Comparison of ENCODE assay signal across 8 cellular contexts in the genomic region with DNA sequence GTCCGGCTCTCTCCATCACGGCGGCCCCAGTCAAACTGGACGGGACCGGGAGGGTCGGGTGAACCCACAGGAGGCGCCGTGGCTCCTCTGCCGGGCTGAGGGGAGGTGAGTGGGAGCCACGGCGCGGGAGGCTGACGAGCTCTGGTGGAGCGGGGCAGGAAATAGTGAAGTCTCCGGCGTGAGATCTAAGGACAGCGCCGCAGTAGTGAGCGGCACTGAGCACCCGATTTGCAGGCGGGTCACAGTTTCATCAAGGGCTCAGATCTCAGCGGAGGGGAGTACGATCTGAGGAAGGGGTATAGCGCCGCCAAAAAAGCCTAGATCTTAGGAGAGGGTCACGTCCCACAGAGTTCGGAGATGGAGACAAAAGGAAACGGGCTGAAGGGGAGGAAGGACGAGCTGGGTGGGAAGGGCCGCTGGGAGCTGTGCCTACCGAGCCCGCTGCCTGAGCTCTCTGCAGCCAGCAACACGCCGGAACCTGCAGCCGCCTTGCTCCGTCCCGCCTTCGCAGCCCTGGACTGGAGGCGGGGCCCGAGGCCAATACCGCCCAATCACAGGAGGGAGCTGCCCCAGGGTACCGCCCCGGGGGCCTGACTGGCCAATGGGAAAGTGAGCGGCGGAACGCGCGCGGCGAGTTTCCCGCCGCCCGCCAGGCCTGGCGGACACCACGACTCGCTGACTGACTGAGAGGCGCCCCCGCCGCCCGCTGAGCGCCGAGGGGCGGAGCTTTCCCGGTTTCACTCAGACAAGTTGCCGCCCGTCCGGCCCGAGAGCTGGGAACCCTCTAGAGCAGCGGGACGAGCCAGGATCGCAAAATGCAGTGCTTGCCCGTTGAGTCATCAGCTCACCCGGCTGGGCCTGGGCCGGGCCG. TPM values are rescaled to one million over a fixed set of nuclear protein-coding genes. Genes with fewer than 3 reads are reported as not detected.
A peak's percentile ranks its signal among the peaks of the same experiment; 100 is the strongest.
DNase-seq lines count a peak whose midpoint lies in the region; ATAC-seq and TF ChIP-seq lines count a peak whose summit lies in the region.

No MANE protein-coding gene starts in this region.

- peaks cover 40% of the 10 kb centered on the region for H3K4me1 ChIP-seq in OCI-LY7 (ENCODE audit: insufficient read depth, low read length, poor library complexity, severe bottlenecking)
- peaks cover 15% of the 10 kb centered on the region for H3K4me1 ChIP-seq in mononuclear cell (ENCODE audit: insufficient read depth, low read length)

- H2AFZ ChIP-seq in OCI-LY7 (ENCODE audit: low read length) = peak overlapping the region; percentile 27; the same call in 1 of the 2 replicates

- H3K4me3 ChIP-seq in OCI-LY7 (ENCODE audit: low read depth, low read length, poor library complexity, severe bottlenecking) = peak overlapping the region; percentile 82
- H3K4me3 ChIP-seq in epithelial cell of esophagus (ENCODE audit: low read length) = peak overlapping the region; percentile 99
- H3K4me3 ChIP-seq in mononuclear cell (ENCODE audit: low read length) = peak overlapping the region; percentile 74

- POLR2A ChIA-PET in OCI-LY7 (lab: Charles Lee) = interaction anchor here (0.7 to 2.7 kb wide), 19 partner anchors 10 to 1396 kb away, joined by 3 to 19 read pairs (median 5); partner anchors contain the start of genes GPN2 and PIGV

- peak; percentile 88 for ATAC-seq in GM21529 (IDR thresholded peaks at IDR 0.05; ENCODE audit: unreplicated experiment)

- H3K79me2 ChIP-seq in OCI-LY7 (ENCODE audit: insufficient read depth, low read depth, low read length) = no peaks in the 10 kb centered on the region

- peaks cover 10 to 13% (median 11%) of the 10 kb centered on the region in 3 donors for H3K4me1 Mint-ChIP-seq in IgD-negative memory B cell

- no peaks in the 10 kb centered on the region for H4K20me1 ChIP-seq in OCI-LY7 (ENCODE audit: insufficient read depth, low read length)

- peak overlapping the region; percentile 99 for H3K4me2 ChIP-seq in OCI-LY7 (ENCODE audit: low read length)

- CTCF ChIA-PET in OCI-LY7 (lab: Charles Lee; ENCODE audit: unreplicated experiment) = interaction anchor here (1.3 kb wide), 1 partner anchor 65 kb away, joined by 3 read pairs; no protein-coding TSS in a partner anchor

- H3K27me3 ChIP-seq in mononuclear cell (ENCODE audit: insufficient read depth, low read length) = no peaks in the 10 kb centered on the region

- no TSS peak for BruUV-seq in OCI-LY7 (replicated peaks; lab: Mats Ljungman, UMichigan)

- H3K36me3 ChIP-seq in OCI-LY7 (ENCODE audit: insufficient read depth, low read length) = no peaks in the 10 kb centered on the region

- no peaks in the 10 kb centered on the region for H3K9me3 ChIP-seq in OCI-LY7 (ENCODE audit: low read length)
- no peaks in the 10 kb centered on the region for H3K9me3 ChIP-seq in mononuclear cell (ENCODE audit: low read depth, low read length)

- no peaks in the 10 kb centered on the region for H3K9me2 ChIP-seq in OCI-LY7 (ENCODE audit: insufficient read depth, low read length)

- TF ChIP-seq CTCF in OCI-LY7 (conservative IDR thresholded peaks at IDR 0.05; ENCODE audit: low read length) (no peak), epithelial cell of esophagus (IDR thresholded peaks at IDR 0.05; ENCODE audit: insufficient read depth, low read depth, low read length, missing control alignments) (no peak)

- H3K9me3 Mint-ChIP-seq in IgD-negative memory B cell = no peaks in the 10 kb centered on the region

- peak overlapping the region; percentile 79 to 97 (median 93) for H3K27ac Mint-ChIP-seq in IgD-negative memory B cell

- peaks cover 1% of the 10 kb centered on the region for H3K27me3 Mint-ChIP-seq in IgD-negative memory B cell

- peak overlapping the region; percentile 97 for H3K27ac ChIP-seq in OCI-LY7 (ENCODE audit: low read depth, low read length, poor library complexity, severe bottlenecking)

- H3K36me3 Mint-ChIP-seq in IgD-negative memory B cell = peaks cover 1% of the 10 kb centered on the region

- intact Hi-C loops in OCI-LY7 (cut with micrococcal nuclease; ENCODE audit: unreplicated experiment) = loop anchor here (2.0 kb wide), 1 partner anchor 172 kb away; no protein-coding TSS in a partner anchor

- H3K4me3 Mint-ChIP-seq in IgD-negative memory B cell = peak overlapping the region; percentile 86 to 97 (median 96)

- DNase-seq in DMS153 (lab: John Stamatoyannopoulos, UW) (peak; percentile 99), OCI-LY7 (ENCODE audit: low spot score) (peak; percentile 98), activated T-cell treated with anti-CD3 and anti-CD28 coated beads for 4 hours (peak; percentile 90), epithelial cell of esophagus (ENCODE audit: low read depth) (peak; percentile 96)
- DNase-seq in stimulated activated CD8-positive, alpha-beta memory T cell treated with anti-CD3 and anti-CD28 coated beads, Interleukin-2, amount 100 ng/mL, for 48 hours (ENCODE audit: low read depth in 2 of 2) = peak; percentile 92 to 94

RNA-seq across cellular contexts. Expression of gene SFN, which starts 1.9 kb away (rescaled TPM):
- not detected for polyA plus RNA-seq in IgD-negative memory B cell
- total RNA-seq in OCI-LY7 (2014; rRNA removed; shearing (Covaris generic)) = 0.75 and 0.95 TPM in 2 replicates
- total RNA-seq in OCI-LY7 (2022) (1.8 and 3.9 TPM in 2 replicates), mononuclear cell (0.52 TPM)

RNA-seq across cellular contexts. Expression of gene GPN2, which starts 25.2 kb away (rescaled TPM):
- 20.3 TPM for polyA plus RNA-seq in IgD-negative memory B cell
- 17.5 and 18.1 TPM in 2 replicates for total RNA-seq in OCI-LY7 (2014; rRNA removed; shearing (Covaris generic))
- total RNA-seq in OCI-LY7 (2022) (43.7 and 46.6 TPM in 2 replicates), mononuclear cell (11.1 TPM)

RNA-seq across cellular contexts. Expression of gene GPATCH3, which starts 35.4 kb away (rescaled TPM):
- 22.1 TPM for polyA plus RNA-seq in IgD-negative memory B cell
- 9.2 and 13.8 TPM in 2 replicates for total RNA-seq in OCI-LY7 (2014; rRNA removed; shearing (Covaris generic))
- total RNA-seq in OCI-LY7 (2022) (15.2 and 17.4 TPM in 2 replicates), mononuclear cell (11.8 TPM)

RNA-seq across cellular contexts. Expression of gene ZDHHC18, which starts 38.4 kb away (rescaled TPM):
- 4.3 TPM for polyA plus RNA-seq in IgD-negative memory B cell
- total RNA-seq in OCI-LY7 (2014; rRNA removed; shearing (Covaris generic)) = 8.0 and 19.5 TPM in 2 replicates
- total RNA-seq in OCI-LY7 (2022) (17.1 and 18.2 TPM in 2 replicates), mononuclear cell (26.1 TPM)

RNA-seq across cellular contexts. Expression of gene NR0B2, which starts 48.9 kb away (rescaled TPM):
- not detected for polyA plus RNA-seq in IgD-negative memory B cell
- not detected in 2 replicates for total RNA-seq in OCI-LY7 (2014; rRNA removed; shearing (Covaris generic))
- total RNA-seq in OCI-LY7 (2022) (not detected in 2 replicates), mononuclear cell (not detected)

Comparison
In these comparisons a context has a peak if more than half of its experiments do, and no peak if none do; other contexts are left out.
1. Peak in every context shown above with its lines: DNase-seq, ATAC-seq, H3K4me3 ChIP-seq and H3K27ac ChIP-seq.